Comparison of ENCODE assay signal across 24 cellular contexts in the genomic region with DNA sequence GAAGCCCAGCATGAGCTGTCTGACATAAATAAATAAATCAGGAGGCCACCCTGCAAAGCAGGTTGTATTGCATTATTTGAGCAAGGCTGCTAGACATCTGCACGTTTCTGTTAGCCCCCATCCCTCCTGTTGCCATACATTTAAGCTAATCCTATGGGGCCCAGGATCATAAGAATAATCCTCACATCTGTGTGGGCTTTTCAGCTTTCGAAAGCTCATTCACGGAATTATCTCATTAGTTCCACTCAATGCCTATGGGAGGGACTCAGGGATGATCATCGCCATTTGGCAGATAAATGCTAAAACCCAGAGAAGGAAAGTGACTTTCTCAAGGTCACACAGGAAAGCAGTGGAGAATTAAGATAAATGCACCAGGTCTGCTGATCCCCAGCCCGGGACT.
A peak's percentile ranks its signal among the peaks of the same experiment; 100 is the strongest.
DNase-seq lines count a peak whose midpoint lies in the region; ATAC-seq, FAIRE-seq and TF ChIP-seq lines count a peak whose summit lies in the region.
"Had no signal": no experiment of that assay in that cellular context is flagged by ENCODE, and none has a peak within 500 bp of the region (broad histone marks: within the 10 kb centered on the region; RNA-seq: fewer than 3 reads in every experiment).

No MANE protein-coding gene starts in this region.

- FAIRE-seq in D721Med (lab: Jason Lieb, UNC) (peak; percentile 98), H54 (lab: Jason Lieb, UNC) (no peak)
- FAIRE-seq: GM12878 had no signal

- no peak for TF ChIP-seq CTCF in D721Med (IDR thresholded peaks at IDR 0.05; ENCODE audit: insufficient read depth, missing control alignments)
- TF ChIP-seq CTCF in glutamatergic neuron (IDR thresholded peaks at IDR 0.05; ENCODE audit: partially characterized antibody, unreplicated experiment), result no peak

- DNase-seq in D721Med (ENCODE audit: insufficient read length, low spot score), result peak; percentile 71
- DNase-seq in NCI-H2171 (lab: John Stamatoyannopoulos, UW), result peak; percentile 16
- peak; percentile 98 for DNase-seq in NCI-H82 treated with DMSO at 0.1 percent for 48 hours (lab: John Stamatoyannopoulos, UW; ENCODE audit: unreplicated experiment)
- no peak for DNase-seq in glutamatergic neuron
- no peak for DNase-seq in H54 (ENCODE audit: insufficient read length, low spot score)
- DNase-seq: BE2C; CD8-positive, alpha-beta memory T cell; DMS79; EL; GDM1; H7; NCI-H1048; NCI-H1417 treated with DMSO at 0.1 percent for 48 hours; NCI-H2029; NCI-H2227 treated with DMSO at 0.1 percent for 48 hours; NCI-H748 treated with DMSO at 0.1 percent for 48 hours; NK-92 treated with Interleukin-12 subunit alpha and Interleukin-12 subunit beta, amount 100 ng/mL, for 24 hours; PC-3; T-helper 2 cell had no signal

- peaks cover 2% of the 10 kb centered on the region for H3K9me3 Mint-ChIP-seq in glutamatergic neuron (ENCODE audit: unreplicated experiment)
- H3K9me3 Mint-ChIP-seq: CD14-positive monocyte had no signal

- no peak overlapping the region for H3K4me3 Mint-ChIP-seq in glutamatergic neuron (ENCODE audit: unreplicated experiment)
- H3K4me3 Mint-ChIP-seq: CD14-positive monocyte; CD8-positive, alpha-beta memory T cell had no signal

- no peaks in the 10 kb centered on the region for H3K36me3 Mint-ChIP-seq in glutamatergic neuron (ENCODE audit: unreplicated experiment)
- H3K36me3 Mint-ChIP-seq: CD14-positive monocyte had no signal

- ATAC-seq in GM21367 (IDR thresholded peaks at IDR 0.05; ENCODE audit: unreplicated experiment) (no peak), GM19463 (IDR thresholded peaks at IDR 0.05; ENCODE audit: unreplicated experiment) (no peak)
- ATAC-seq: GM12878, PC-3, SK-N-SH treated with all-trans-retinoic acid at 6 μM for 48 hours had no signal

- H3K27ac Mint-ChIP-seq in glutamatergic neuron (ENCODE audit: unreplicated experiment), result peak overlapping the region; percentile 18
- H3K27ac Mint-ChIP-seq: CD8-positive, alpha-beta memory T cell had no signal

- no peak for TF ChIP-seq POLR2A in H54 (IDR thresholded peaks at IDR 0.05; ENCODE audit: low read depth, low read length)

- peaks cover 11% of the 10 kb centered on the region for H3K27me3 Mint-ChIP-seq in glutamatergic neuron (ENCODE audit: unreplicated experiment)

- H3K4me1 Mint-ChIP-seq in glutamatergic neuron (ENCODE audit: low read depth, unreplicated experiment), result peaks cover 26% of the 10 kb centered on the region
- H3K4me1 Mint-ChIP-seq: CD14-positive monocyte; CD8-positive, alpha-beta memory T cell had no signal

Comparison
In these comparisons a context has a peak if more than half of its experiments do, and no peak if none do; other contexts are left out.
1. DNase-seq: peak in D721Med (single experiment), NCI-H2171 (single experiment) and NCI-H82 treated with DMSO at 0.1 percent for 48 hours (single experiment); none in glutamatergic neuron (single experiment) and H54 (single experiment).